In genomic region chr14:31933716-31934115, GRCh38 we compare ENCODE assay signal across 14 cellular contexts.
DNase-seq lines count a peak whose midpoint lies in the region; ATAC-seq, FAIRE-seq and TF ChIP-seq lines count a peak whose summit lies in the region.
"Had no signal": no experiment of that assay in that cellular context is flagged by ENCODE, and none has a peak within 500 bp of the region (broad histone marks: within the 10 kb centered on the region; RNA-seq: fewer than 3 reads in every experiment).

No MANE protein-coding gene starts in this region.

- TF ChIP-seq POLR2A in HepG2 (IDR thresholded peaks at IDR 0.05; ENCODE audit: insufficient read depth in 1 of 2, low read depth in 2 of 2, low read length in 2 of 2) (no peak), right lobe of liver (IDR thresholded peaks at IDR 0.05) (no peak), H1 (IDR thresholded peaks at IDR 0.05; ENCODE audit: control extremely low read depth in 1 of 2, low read depth in 2 of 2, low read length in 2 of 2) (no peak), upper lobe of left lung (IDR thresholded peaks at IDR 0.05) (no peak)

- H2BK5ac ChIP-seq in H1 (ENCODE audit: low read depth, low read length) = no peak overlapping the region

- H3K9me3 ChIP-seq in HepG2 (ENCODE audit: low read length) (no peaks in the 10 kb centered on the region), right lobe of liver (no peaks in the 10 kb centered on the region), H1 (ENCODE audit: insufficient read depth in 2 of 2, low read depth in 1 of 2, low read length in 1 of 2) (no peaks in the 10 kb centered on the region), upper lobe of left lung (no peaks in the 10 kb centered on the region)
- H3K9me3 ChIP-seq: Caco-2 had no signal

- no peak overlapping the region for H2BK15ac ChIP-seq in H1 (ENCODE audit: low read length)

- H3K36me3 ChIP-seq in HepG2 (replicated peaks in 1 of 2; ENCODE audit: control insufficient read depth in 1 of 2, insufficient read depth in 2 of 2, low read length in 2 of 2) (no peaks in the 10 kb centered on the region), right lobe of liver (no peaks in the 10 kb centered on the region), H1 (ENCODE audit: control insufficient read depth in 2 of 4, insufficient read depth in 4 of 4, low read length in 3 of 4) (no peaks in the 10 kb centered on the region), upper lobe of left lung (no peaks in the 10 kb centered on the region)

- no peak overlapping the region for H4K91ac ChIP-seq in H1 (replicated peaks; ENCODE audit: insufficient read length, low read length)

- no TSS peak for BruUV-seq in HepG2 (replicated peaks; lab: Mats Ljungman, UMichigan)

- no peak overlapping the region for H3K4me2 ChIP-seq in HepG2 (ENCODE audit: low read depth, low read length)
- peak overlapping the region in 1 of 2 experiments; percentile 28; a peak in 1 of 4 replicates for H3K4me2 ChIP-seq in H1 (ENCODE audit: insufficient read depth in 1 of 2, low read depth in 2 of 2, low read length in 2 of 2)

- H2BK120ac ChIP-seq in H1 (replicated peaks; ENCODE audit: low read depth, low read length) = no peak overlapping the region

- in situ Hi-C loops in HepG2 (cut with HindIII; ENCODE audit: extremely low pct_ligation_motif_present, low pct_unique_long_range_greater_than_20kb) = loop anchor here (5.0 to 10.0 kb wide), 3 partner anchors 139 to 621 kb away; no protein-coding TSS in a partner anchor

- 46% methylated on average over 3 of the region's 3 CpGs for WGBS in HepG2 (ENCODE audit: low lambda C conversion rate)
- WGBS in right lobe of liver (ENCODE audit: insufficient coverage, low coverage, low lambda C conversion rate, missing lambda C conversion rate) = 82% methylated on average over 3 of the region's 3 CpGs
- 43% methylated on average over 3 of the region's 3 CpGs; no CpG with 5 or more reads in 1 of the 2 experiments for WGBS in H1 (ENCODE audit: extremely low coverage in 1 of 2, insufficient coverage in 1 of 2, insufficient read length in 1 of 2, insufficient replicate concordance in 2 of 2, low coverage in 1 of 2, low lambda C conversion rate in 2 of 2, missing lambda C conversion rate in 1 of 2), 2 experiments
- 63 to 65% methylated on average over 3 of the region's 3 CpGs for WGBS in upper lobe of left lung, 2 donors

- no peaks in the 10 kb centered on the region for H3K23me2 ChIP-seq in H1 (ENCODE audit: low read depth, low read length)

- H3K4me3 ChIP-seq in HepG2 (replicated peaks in 1 of 3; ENCODE audit: insufficient read depth in 1 of 3, low read depth in 2 of 3, low read length in 3 of 3) (no peak overlapping the region), right lobe of liver (no peak overlapping the region), H1 (ENCODE audit: extremely low read depth in 1 of 4, insufficient read depth in 2 of 4, low read depth in 3 of 4, low read length in 4 of 4) (peak overlapping the region in 1 of 4 experiments; percentile 44; a peak in 1 of 8 replicates), upper lobe of left lung (no peak overlapping the region)

- H3K27ac ChIP-seq in HepG2 (ENCODE audit: extremely low read length, insufficient read depth, low read length) = no peak overlapping the region
- no peak overlapping the region for H3K27ac ChIP-seq in right lobe of liver
- no peak overlapping the region for H3K27ac ChIP-seq in H1 (ENCODE audit: low read depth, low read length)
- no peak overlapping the region for H3K27ac ChIP-seq in upper lobe of left lung

- no peak overlapping the region for H2AK5ac ChIP-seq in H1 (ENCODE audit: low read depth, low read length)

- H4K8ac ChIP-seq in H1 (ENCODE audit: extremely low read depth, insufficient read depth, low read length) = no peak overlapping the region

- ATAC-seq in HepG2 (no peak), right lobe of liver (no peak), esophagus mucosa (no peak), upper lobe of left lung (ENCODE audit: low FRiP score in 2 of 2) (no peak)
- ATAC-seq: stimulated activated naive B cell treated with anti-CD40 and anti-IgM and Interleukin-4, amounts not matched to agents 10 μg/mL and 1 μg/mL and 100 μg/mL, for 72 hours had no signal

- no peak overlapping the region for H2AFZ ChIP-seq in HepG2 (ENCODE audit: low read length)
- no peak overlapping the region for H2AFZ ChIP-seq in H1 (ENCODE audit: low read length)

- POLR2A ChIA-PET in HepG2 (lab: Yijun Ruan, JAX) = interaction anchor here (1.7 kb wide), 1 partner anchor 143 kb away, joined by 6 read pairs; the partner anchor contains the start of gene ARHGAP5
- POLR2A ChIA-PET in H1 (lab: Charles Lee; ENCODE audit: partially characterized antibody) = interaction anchor here (1.1 kb wide), 1 partner anchor 17 kb away, joined by 4 read pairs; no protein-coding TSS in a partner anchor

- intact Hi-C loops in HepG2 (cut with micrococcal nuclease; ENCODE audit: unreplicated experiment) (loop anchor here (1.0 to 2.0 kb wide), 3 partner anchors 140 to 319 kb away; partner anchors contain the start of genes RNU6-7 and RNU6-8), right lobe of liver (cut with DNase I) (loop anchor here in 1 of 2 donors (10.0 kb wide), 1 partner anchor 311 kb away; no protein-coding TSS in a partner anchor)

- no peak overlapping the region for H2BK12ac ChIP-seq in H1 (ENCODE audit: low read depth, low read length)

- H4K20me1 ChIP-seq in HepG2 (ENCODE audit: insufficient read depth, low read length) (no peaks in the 10 kb centered on the region), H1 (replicated peaks in 1 of 2; ENCODE audit: control insufficient read depth in 1 of 2, insufficient read depth in 2 of 2, low read length in 2 of 2) (no peaks in the 10 kb centered on the region)

- no peak overlapping the region for H3K23ac ChIP-seq in H1 (ENCODE audit: insufficient read length)

- H3K14ac ChIP-seq in H1 (ENCODE audit: insufficient read length) = no peak overlapping the region

- no peak overlapping the region for H2BK20ac ChIP-seq in H1 (ENCODE audit: low read length)

- H3K27me3 ChIP-seq in HepG2 (ENCODE audit: control insufficient read depth in 1 of 2, insufficient read depth in 2 of 2, low read length in 2 of 2) (no peaks in the 10 kb centered on the region), right lobe of liver (no peaks in the 10 kb centered on the region), H1 (replicated peaks in 1 of 4; ENCODE audit: control insufficient read depth in 3 of 4, extremely low read depth in 1 of 4, insufficient read depth in 3 of 4, low read length in 3 of 4) (no peaks in the 10 kb centered on the region; a peak in 1 of 7 replicates), upper lobe of left lung (no peaks in the 10 kb centered on the region)

- H3K9ac ChIP-seq in HepG2 (ENCODE audit: insufficient read depth, low read depth, low read length) (no peak overlapping the region), H1 (replicated peaks in 1 of 4; ENCODE audit: extremely low read depth in 1 of 4, low read depth in 3 of 4, low read length in 3 of 4) (no peak overlapping the region)

- no peaks in the 10 kb centered on the region for H3K79me2 ChIP-seq in HepG2 (ENCODE audit: insufficient read depth, low read length)
- H3K79me2 ChIP-seq in H1 (ENCODE audit: control insufficient read depth in 1 of 2, insufficient read depth in 2 of 2, low read length in 2 of 2) = no peaks in the 10 kb centered on the region

- TF ChIP-seq RAD21 in HepG2 (CRISPR knock-in tag; IDR thresholded peaks at IDR 0.05) (no peak), H1 (IDR thresholded peaks at IDR 0.05 in 1 of 2, conservative IDR thresholded peaks at IDR 0.05 in 1 of 2; ENCODE audit: low read depth in 2 of 2, low read length in 2 of 2) (no peak)

- H3K56ac ChIP-seq in H1 (replicated peaks; ENCODE audit: insufficient read length, low read depth, low read length) = no peak overlapping the region

- DNase-seq in HepG2 (ENCODE audit: low spot score) (no peak), right lobe of liver (no peak), NCI-H2107 treated with DMSO at 0.1 percent for 48 hours (lab: John Stamatoyannopoulos, UW; ENCODE audit: unreplicated experiment) (peak; percentile 92), H1 (ENCODE audit: low read depth in 1 of 2, low spot score in 2 of 2) (no peak), NCI-H2196 (lab: John Stamatoyannopoulos, UW; ENCODE audit: unreplicated experiment) (no peak), upper lobe of left lung (no peak)
- no peak for DNase-seq in effector CD4-positive, alpha-beta T cell
- DNase-seq: activated CD8-positive, alpha-beta memory T cell treated with anti-CD3 and anti-CD28 coated beads, Interleukin-2, amount 50 U/mL, for 48 hours; activated naive CD4-positive, alpha-beta T cell treated with anti-CD3 and anti-CD28 coated beads for 36 hours; Caco-2; NCI-H187 treated with DMSO at 0.1 percent for 48 hours; occipital lobe; stimulated activated naive B cell treated with anti-CD40 and anti-IgM and Interleukin-4, amounts not matched to agents 10 μg/mL and 1 μg/mL and 100 μg/mL, for 72 hours had no signal

- TF ChIP-seq EP300 in HepG2 (IDR thresholded peaks at IDR 0.05; ENCODE audit: low read depth in 2 of 2, low read length in 2 of 2) = no peak
- TF ChIP-seq EP300 in HepG2 (CRISPR knock-in tag; IDR thresholded peaks at IDR 0.05; ENCODE audit: borderline replicate concordance) = no peak
- TF ChIP-seq EP300 in H1 (IDR thresholded peaks at IDR 0.05; ENCODE audit: borderline replicate concordance in 1 of 2, low read depth in 2 of 2, low read length in 2 of 2) = no peak
- no peak for TF ChIP-seq EP300 in upper lobe of left lung (IDR thresholded peaks at IDR 0.05)

- H3K18ac ChIP-seq in H1 (ENCODE audit: extremely low read depth, low read length) = no peak overlapping the region

- H3K4me1 ChIP-seq in HepG2 (ENCODE audit: insufficient read depth, low read length) (peaks cover 42% of the 10 kb centered on the region), right lobe of liver (peaks cover 0 to 5% (median 0%) of the 10 kb centered on the region in 4 donors), H1 (replicated peaks in 1 of 4; ENCODE audit: control insufficient read depth in 3 of 4, insufficient read depth in 4 of 4, low read length in 3 of 4) (peaks cover 0 to 9% (median 3%) of the 10 kb centered on the region in 4 experiments; a peak in 3 of 7 replicates), upper lobe of left lung (no peaks in the 10 kb centered on the region)

- CTCF ChIA-PET in HepG2 (lab: Yijun Ruan, JAX; ENCODE audit: low intra/inter-chr PET ratio, low total read pairs) (interaction anchor here (3.2 kb wide), 1 partner anchor 321 kb away, joined by 18 read pairs; no protein-coding TSS in a partner anchor), H1 (lab: Charles Lee; ENCODE audit: partially characterized antibody) (interaction anchor here (1.3 to 5.4 kb wide), 6 partner anchors 9 to 319 kb away, joined by 4 to 38 read pairs (median 6); no protein-coding TSS in a partner anchor)

- no peak for TF ChIP-seq CTCF in HepG2 (CRISPR knock-in tag; IDR thresholded peaks at IDR 0.05)
- TF ChIP-seq CTCF in right lobe of liver (IDR thresholded peaks at IDR 0.05) = no peak
- no peak for TF ChIP-seq CTCF in H1 (IDR thresholded peaks at IDR 0.05; ENCODE audit: control extremely low read depth in 1 of 3, insufficient read depth in 1 of 3, low read depth in 1 of 3, low read length in 3 of 3)
- TF ChIP-seq CTCF in upper lobe of left lung (IDR thresholded peaks at IDR 0.05) = no peak

- no peak for FAIRE-seq in HepG2 (lab: Jason Lieb, UNC)
- FAIRE-seq in H1 (lab: Jason Lieb, UNC) = no peak

- no peak overlapping the region for H3K4ac ChIP-seq in H1 (replicated peaks; ENCODE audit: insufficient read length, low read depth, low read length)

- H4K5ac ChIP-seq in H1 (ENCODE audit: insufficient read length, low read depth, low read length) = no peak overlapping the region

- H3K79me1 ChIP-seq in H1 (ENCODE audit: low read depth, low read length) = no peaks in the 10 kb centered on the region

Comparison
In these comparisons a context has a peak if more than half of its experiments do, and no peak if none do; other contexts are left out.
1. Of the 41 proteins assayed by ChIP-seq in both HepG2 and H1: peak only in HepG2: none; only in H1: YY1; in both: none; in neither: 40.